Comparison of ENCODE assay signal across 7 cellular contexts in the genomic region with DNA sequence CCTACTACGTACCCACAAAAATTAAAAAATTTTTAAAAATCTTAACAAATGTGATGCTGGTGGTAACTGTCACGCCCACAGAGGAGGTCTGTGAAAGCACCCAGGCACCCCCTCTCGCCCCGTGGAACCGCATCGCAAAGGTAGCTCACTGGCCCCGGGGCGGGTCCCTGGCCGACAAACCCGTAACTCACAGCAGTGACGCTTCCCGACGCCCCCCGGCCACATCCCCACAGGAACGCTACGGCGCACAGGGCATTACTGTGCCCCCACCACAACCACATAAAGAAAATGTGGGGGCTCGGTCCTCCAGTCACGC.
A peak's percentile ranks its signal among the peaks of the same experiment; 100 is the strongest.
DNase-seq lines count a peak whose midpoint lies in the region; ATAC-seq and TF ChIP-seq lines count a peak whose summit lies in the region.

No MANE protein-coding gene starts in this region.

- H3K79me2 ChIP-seq in MM.1S (ENCODE audit: low read length): peaks cover 6% of the 10 kb centered on the region

- DNase-seq in MM.1S (no peak), C1 segment of cervical spinal cord (lab: John Stamatoyannopoulos, UW) (no peak), DMS114 treated with DMSO at 0.1 percent for 48 hours (lab: John Stamatoyannopoulos, UW; ENCODE audit: unreplicated experiment) (no peak)

- no peaks in the 10 kb centered on the region for H3K36me3 ChIP-seq in MM.1S (replicated peaks; ENCODE audit: insufficient read depth, low read length)

- no peaks in the 10 kb centered on the region for H3K9me3 ChIP-seq in MM.1S (replicated peaks; ENCODE audit: insufficient read depth, low read length)

- peak overlapping the region; percentile 81 for H3K9ac ChIP-seq in MM.1S (ENCODE audit: low read length)

- H3K36me3 Mint-ChIP-seq in stimulated activated memory B cell treated with anti-CD40 and anti-IgM and Interleukin-4, amounts not matched to agents 10 μg/mL and 1 μg/mL and 100 μg/mL, for 72 hours: no peaks in the 10 kb centered on the region

- peak; percentile 5 for ATAC-seq in GM21423 (IDR thresholded peaks at IDR 0.05; ENCODE audit: unreplicated experiment)
- peak; percentile 28 for ATAC-seq in stimulated activated memory B cell treated with anti-CD40 and anti-IgM and Interleukin-4, amounts not matched to agents 10 μg/mL and 1 μg/mL and 100 μg/mL, for 72 hours

- no peaks in the 10 kb centered on the region for H3K9me3 Mint-ChIP-seq in stimulated activated memory B cell treated with anti-CD40 and anti-IgM and Interleukin-4, amounts not matched to agents 10 μg/mL and 1 μg/mL and 100 μg/mL, for 72 hours

- peak overlapping the region; percentile 97 for H2AFZ ChIP-seq in MM.1S (ENCODE audit: low read length)

- peak overlapping the region; percentile 91 for H3K4me3 Mint-ChIP-seq in stimulated activated memory B cell treated with anti-CD40 and anti-IgM and Interleukin-4, amounts not matched to agents 10 μg/mL and 1 μg/mL and 100 μg/mL, for 72 hours

- H3K4me3 ChIP-seq in MM.1S (ENCODE audit: low read length): peak overlapping the region; percentile 87

- peaks cover 27% of the 10 kb centered on the region for H3K4me1 Mint-ChIP-seq in stimulated activated memory B cell treated with anti-CD40 and anti-IgM and Interleukin-4, amounts not matched to agents 10 μg/mL and 1 μg/mL and 100 μg/mL, for 72 hours

- H3K27me3 Mint-ChIP-seq in stimulated activated memory B cell treated with anti-CD40 and anti-IgM and Interleukin-4, amounts not matched to agents 10 μg/mL and 1 μg/mL and 100 μg/mL, for 72 hours: no peaks in the 10 kb centered on the region

- peak overlapping the region; percentile 86 for H3K4me2 ChIP-seq in MM.1S (ENCODE audit: low read depth, low read length)

- no peaks in the 10 kb centered on the region for H3K9me2 ChIP-seq in MM.1S (replicated peaks; ENCODE audit: insufficient read depth, low read length)

- H3K27me3 ChIP-seq in MM.1S (replicated peaks; ENCODE audit: insufficient read depth, low read length): no peaks in the 10 kb centered on the region
- H3K27me3 ChIP-seq in layer of hippocampus (ENCODE audit: control insufficient read depth, insufficient read depth, low read length): no peaks in the 10 kb centered on the region

- TF ChIP-seq CTCF in MM.1S (IDR thresholded peaks at IDR 0.05; ENCODE audit: low read length): no peak

- H3K27ac Mint-ChIP-seq in stimulated activated memory B cell treated with anti-CD40 and anti-IgM and Interleukin-4, amounts not matched to agents 10 μg/mL and 1 μg/mL and 100 μg/mL, for 72 hours: peak overlapping the region; percentile 84

- H3K4me1 ChIP-seq in MM.1S (ENCODE audit: low read length): peaks cover 5% of the 10 kb centered on the region; the same call in 1 of the 2 replicates

- no peaks in the 10 kb centered on the region for H4K20me1 ChIP-seq in MM.1S (ENCODE audit: insufficient read depth, low read length)

- peak overlapping the region; percentile 63; the same call in 1 of the 2 replicates for H3K27ac ChIP-seq in MM.1S (ENCODE audit: low read length)
- H3K27ac ChIP-seq in angular gyrus (ENCODE audit: low read depth, low read length): peak overlapping the region; percentile 72
- H3K27ac ChIP-seq in layer of hippocampus (ENCODE audit: low read depth, low read length): peak overlapping the region; percentile 50

- H3F3A ChIP-seq in MM.1S (ENCODE audit: insufficient read depth, low read length): peaks cover 4% of the 10 kb centered on the region
